Comparison of ENCODE assay signal across 9 cellular contexts in the genomic region with DNA sequence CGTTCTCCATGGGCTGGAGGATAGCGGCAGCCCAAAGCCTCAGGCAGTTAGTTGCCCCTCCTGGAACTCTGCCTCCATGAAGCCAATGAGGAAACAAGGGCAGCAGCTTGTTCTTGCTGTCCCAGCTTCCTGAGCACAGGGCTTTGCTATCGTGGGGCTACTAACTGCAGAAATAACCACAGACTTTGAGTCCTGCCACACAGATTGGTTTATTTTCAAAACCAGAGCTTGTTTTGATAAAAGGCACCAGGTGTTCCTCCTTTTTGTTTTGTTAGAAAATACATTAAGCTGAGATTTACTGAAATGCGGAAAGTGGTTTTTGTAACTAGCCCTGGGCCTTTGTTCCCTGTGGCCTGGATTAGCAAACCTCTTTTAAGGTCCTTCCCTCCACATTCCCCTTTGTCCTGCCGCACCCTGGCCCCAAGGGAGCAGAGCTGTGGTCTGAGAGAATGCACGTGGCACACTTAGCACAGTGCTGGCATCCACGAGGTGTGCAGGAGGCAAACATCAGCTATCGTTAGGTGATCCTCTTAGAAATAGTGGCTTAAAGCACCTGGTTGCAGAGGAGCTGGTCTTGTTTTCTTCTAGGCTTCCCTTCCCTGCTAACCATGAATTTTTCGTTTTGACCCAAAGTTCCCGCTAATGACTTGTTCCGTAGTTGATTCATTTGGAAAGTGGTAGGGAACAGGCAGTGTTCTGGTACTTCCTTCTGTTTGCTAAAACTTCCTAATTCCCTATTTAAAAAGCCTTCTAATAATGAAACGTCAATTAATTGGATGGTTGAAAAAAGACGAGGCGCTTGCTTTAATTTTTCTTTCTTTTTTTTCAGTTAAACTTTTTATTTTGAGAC. TPM values are rescaled to one million over a fixed set of nuclear protein-coding genes. Genes with fewer than 3 reads are reported as not detected.
A peak's percentile ranks its signal among the peaks of the same experiment; 100 is the strongest.
DNase-seq lines count a peak whose midpoint lies in the region; ATAC-seq lines count a peak whose summit lies in the region.
"Had no signal": no experiment of that assay in that cellular context is flagged by ENCODE, and none has a peak within 500 bp of the region (broad histone marks: within the 10 kb centered on the region; RNA-seq: fewer than 3 reads in every experiment).

No MANE protein-coding gene starts in this region.

- H3K79me1 ChIP-seq in trophoblast cell (ENCODE audit: low read length): peaks cover 2% of the 10 kb centered on the region

- no peaks in the 10 kb centered on the region for H3K27me3 ChIP-seq in trophoblast cell (ENCODE audit: insufficient read depth, low read length)

- peak overlapping the region; percentile 2 for H3K27ac ChIP-seq in trophoblast cell (ENCODE audit: low read depth, low read length)

- no CpG with 5 or more reads among the region's 14 CpGs for WGBS in trophoblast cell (ENCODE audit: extremely low coverage, insufficient coverage, insufficient read length)

- H3K14ac ChIP-seq in trophoblast cell (ENCODE audit: low read length): no peak overlapping the region

- H2BK120ac ChIP-seq in trophoblast cell (ENCODE audit: insufficient read depth, low read length, poor library complexity): no peak overlapping the region

- H4K12ac ChIP-seq in trophoblast cell (ENCODE audit: low read depth, low read length): no peak overlapping the region

- ATAC-seq in esophagus mucosa (peak; percentile 72), GM21786 (IDR thresholded peaks at IDR 0.05; ENCODE audit: unreplicated experiment) (no peak), HG02759 (IDR thresholded peaks at IDR 0.05; ENCODE audit: unreplicated experiment) (no peak)

- peaks cover 7 to 9% of the 10 kb centered on the region in 2 experiments for H3K4me1 ChIP-seq in trophoblast cell (ENCODE audit: control insufficient read depth in 1 of 2, insufficient read depth in 2 of 2, low read length in 2 of 2)

- no peak overlapping the region for H3K4ac ChIP-seq in trophoblast cell (ENCODE audit: low read depth, low read length)

- H3K4me2 ChIP-seq in trophoblast cell (ENCODE audit: low read length): no peak overlapping the region

- DNase-seq in COLO668 (lab: John Stamatoyannopoulos, UW; ENCODE audit: unreplicated experiment) (peak; percentile 49), NCI-H524 treated with DMSO at 0.1 percent for 48 hours (lab: John Stamatoyannopoulos, UW) (peak; percentile 49), trophoblast cell (peak in 1 of 2 donors; percentile 37), RKO (ENCODE audit: low spot score) (no peak), SIG-M5 treated with dmso at 0.1 percent for 504 hours (lab: John Stamatoyannopoulos, UW; ENCODE audit: unreplicated experiment) (no peak)
- DNase-seq: CD4-positive, alpha-beta T cell had no signal

- no peak overlapping the region for H2AK5ac ChIP-seq in trophoblast cell (ENCODE audit: low read length)

- H3K36me3 ChIP-seq in trophoblast cell (ENCODE audit: control insufficient read depth in 1 of 2, insufficient read depth in 2 of 2, low read length in 2 of 2): peaks cover 7 to 10% of the 10 kb centered on the region in 2 experiments

- no peak overlapping the region for H3K4me3 ChIP-seq in trophoblast cell (ENCODE audit: low read depth, low read length)

- no peak overlapping the region for H3K9ac ChIP-seq in trophoblast cell (ENCODE audit: low read length)

- H2BK5ac ChIP-seq in trophoblast cell (ENCODE audit: low read depth, low read length, poor library complexity): no peak overlapping the region

- H4K8ac ChIP-seq in trophoblast cell (ENCODE audit: low read depth, low read length): no peak overlapping the region

- H3K23ac ChIP-seq in trophoblast cell (ENCODE audit: low read length): no peak overlapping the region

- H2BK12ac ChIP-seq in trophoblast cell (ENCODE audit: low read length): no peak overlapping the region

- H2AFZ ChIP-seq in trophoblast cell (ENCODE audit: insufficient read depth, low read length, poor library complexity): no peak overlapping the region

- no peak overlapping the region for H4K91ac ChIP-seq in trophoblast cell (ENCODE audit: low read depth, low read length)

- no peaks in the 10 kb centered on the region for H3K9me3 ChIP-seq in trophoblast cell (ENCODE audit: insufficient read depth, low read depth, low read length)

- no peak overlapping the region for H3K18ac ChIP-seq in trophoblast cell (ENCODE audit: low read length)

- H3K79me2 ChIP-seq in trophoblast cell (ENCODE audit: control insufficient read depth, insufficient read depth, low read length, poor library complexity): no peaks in the 10 kb centered on the region

RNA-seq across cellular contexts. Expression of gene MVB12B, which starts 21.5 kb away (rescaled TPM):
- total RNA-seq in esophagus mucosa: 2.5 TPM
- 13.2 and 13.4 TPM in 2 replicates for polyA plus RNA-seq in trophoblast cell (2013)

Comparison
In these comparisons a context has a peak if more than half of its experiments do, and no peak if none do; other contexts are left out.
1. DNase-seq: peak in COLO668 (single experiment) and NCI-H524 treated with DMSO at 0.1 percent for 48 hours (single experiment); none in RKO (single experiment) and SIG-M5 treated with dmso at 0.1 percent for 504 hours (single experiment).